Comparison of ENCODE assay signal across 26 cellular contexts in genomic region chr1:162224267-162224666, GRCh38.
"Had no signal": no experiment of that assay in that cellular context is flagged by ENCODE, and none has a peak within 500 bp of the region (broad histone marks: within the 10 kb centered on the region; RNA-seq: fewer than 3 reads in every experiment).

No MANE protein-coding gene starts in this region.

- H3K27ac Mint-ChIP-seq: effector memory CD8-positive, alpha-beta T cell; immature natural killer cell; memory B cell; natural killer cell; stimulated activated naive B cell treated with anti-CD40 and anti-IgM and Interleukin-4, amounts not matched to agents 10 μg/mL and 1 μg/mL and 100 μg/mL, for 72 hours; stimulated activated naive CD8-positive, alpha-beta T cell treated with anti-CD3 and anti-CD28 coated beads, Interleukin-15, Interleukin-2, amounts not matched to agents 100 ng/mL and 50 ng/mL, for 24 hours had no signal

- H3K4me1 ChIP-seq: esophagus squamous epithelium, parathyroid adenoma, tibial nerve had no signal

- ATAC-seq: effector memory CD8-positive, alpha-beta T cell; left colon; natural killer cell; stimulated activated naive B cell treated with anti-CD40 and anti-IgM and Interleukin-4, amounts not matched to agents 10 μg/mL and 1 μg/mL and 100 μg/mL, for 72 hours had no signal

- H3K36me3 ChIP-seq: esophagus squamous epithelium, right lobe of liver, thoracic aorta, tibial nerve, upper lobe of left lung had no signal

- H3K4me3 ChIP-seq: esophagus squamous epithelium, lung, right lobe of liver, thoracic aorta, tibial nerve, upper lobe of left lung had no signal

- H3K27me3 ChIP-seq: esophagus squamous epithelium, right lobe of liver, tibial nerve, upper lobe of left lung had no signal

- H3K4me1 Mint-ChIP-seq: immature natural killer cell, memory B cell, natural killer cell had no signal

- H3K9me3 Mint-ChIP-seq: effector memory CD8-positive, alpha-beta T cell; immature natural killer cell; memory B cell; natural killer cell; neural crest cell; stimulated activated naive B cell treated with anti-CD40 and anti-IgM and Interleukin-4, amounts not matched to agents 10 μg/mL and 1 μg/mL and 100 μg/mL, for 72 hours; stimulated activated naive CD8-positive, alpha-beta T cell treated with anti-CD3 and anti-CD28 coated beads, Interleukin-15, Interleukin-2, amounts not matched to agents 100 ng/mL and 50 ng/mL, for 24 hours had no signal

- DNase-seq: cortex of kidney; effector memory CD8-positive, alpha-beta T cell; erythroblast; esophagus squamous epithelium; foreskin melanocyte; glutamatergic neuron; hypothalamus; immature natural killer cell; islet precursor cell; kidney glomerular epithelial cell; left colon; natural killer cell; right lobe of liver; small intestine; stimulated activated CD4-positive, alpha-beta T cell treated with anti-CD3 and anti-CD28 coated beads, Interleukin-15, amount 100 ng/mL, for 24 hours; stimulated activated CD4-positive, alpha-beta T cell treated with anti-CD3 and anti-CD28 coated beads, Interleukin-2, amount 100 ng/mL, for 48 hours; stimulated activated naive B cell treated with anti-CD40 and anti-IgM and Interleukin-4, amounts not matched to agents 10 μg/mL and 1 μg/mL and 100 μg/mL, for 72 hours; upper lobe of left lung had no signal

- H3K27me3 Mint-ChIP-seq: progenitor cell of endocrine pancreas had no signal

- H2AFZ ChIP-seq: parathyroid adenoma had no signal

- H3K79me2 ChIP-seq: parathyroid adenoma had no signal

- H3K4me3 Mint-ChIP-seq: effector memory CD8-positive, alpha-beta T cell; immature natural killer cell; memory B cell; natural killer cell; neural crest cell; stimulated activated naive B cell treated with anti-CD40 and anti-IgM and Interleukin-4, amounts not matched to agents 10 μg/mL and 1 μg/mL and 100 μg/mL, for 72 hours; stimulated activated naive CD8-positive, alpha-beta T cell treated with anti-CD3 and anti-CD28 coated beads, Interleukin-15, Interleukin-2, amounts not matched to agents 100 ng/mL and 50 ng/mL, for 24 hours had no signal

- H3K36me3 Mint-ChIP-seq: immature natural killer cell; memory B cell; natural killer cell; stimulated activated naive B cell treated with anti-CD40 and anti-IgM and Interleukin-4, amounts not matched to agents 10 μg/mL and 1 μg/mL and 100 μg/mL, for 72 hours had no signal

- H3K27ac ChIP-seq: esophagus squamous epithelium, parathyroid adenoma, right lobe of liver, thoracic aorta, tibial nerve, upper lobe of left lung had no signal
